In genomic region chr11:75450826-75451783, GRCh38 we compare ENCODE assay signal across 8 cellular contexts. TPM values are rescaled to one million over a fixed set of nuclear protein-coding genes. Genes with fewer than 3 reads are reported as not detected.
DNase-seq lines count a peak whose midpoint lies in the region; ATAC-seq and TF ChIP-seq lines count a peak whose summit lies in the region.

No MANE protein-coding gene starts in this region.

- no peak overlapping the region for H4K91ac ChIP-seq in neuronal stem cell (ENCODE audit: low read depth, low read length, poor library complexity)

- DNase-seq in NCI-H2171 treated with DMSO at 0.1 percent for 48 hours (lab: John Stamatoyannopoulos, UW) (peak; percentile 79), astrocyte of the spinal cord (ENCODE audit: low read depth, low spot score) (no peak), neuronal stem cell (ENCODE audit: low spot score) (no peak), NCI-H146 treated with DMSO at 0.1 percent for 48 hours (lab: John Stamatoyannopoulos, UW; ENCODE audit: unreplicated experiment) (no peak), foreskin melanocyte (no peak), SW480 (ENCODE audit: low spot score) (no peak)

- H3K9ac ChIP-seq in neuronal stem cell (ENCODE audit: low read depth, low read length, poor library complexity): no peak overlapping the region

- H3K4me2 ChIP-seq in DOHH2 (ENCODE audit: low read length) (no peak overlapping the region), neuronal stem cell (ENCODE audit: insufficient read depth, low read length, poor library complexity, severe bottlenecking) (no peak overlapping the region)

- H3K23ac ChIP-seq in neuronal stem cell (ENCODE audit: low read depth, low read length, poor library complexity): no peak overlapping the region

- H3K27me3 ChIP-seq in DOHH2 (ENCODE audit: control insufficient read depth, low read length) (no peaks in the 10 kb centered on the region), neuronal stem cell (ENCODE audit: control insufficient read depth in 3 of 3, insufficient read depth in 3 of 3, low read depth in 1 of 3, low read length in 3 of 3) (peaks cover 0 to 48% (median 0%) of the 10 kb centered on the region in 3 experiments)

- H2BK15ac ChIP-seq in neuronal stem cell (ENCODE audit: low read length): no peak overlapping the region

- H3K9me3 ChIP-seq in DOHH2 (ENCODE audit: control insufficient read depth, insufficient read depth, low read length) (no peaks in the 10 kb centered on the region), neuronal stem cell (replicated peaks in 1 of 2; ENCODE audit: control insufficient read depth in 2 of 2, insufficient read depth in 1 of 2, low read depth in 1 of 2, low read length in 2 of 2) (no peaks in the 10 kb centered on the region)

- no peaks in the 10 kb centered on the region for H3F3A ChIP-seq in DOHH2 (ENCODE audit: control insufficient read depth, insufficient read depth)

- H2AK5ac ChIP-seq in neuronal stem cell (ENCODE audit: low read depth, low read length): peak overlapping the region; percentile 93

- H3K4me3 ChIP-seq in DOHH2 (ENCODE audit: low read length): no peak overlapping the region
- H3K4me3 ChIP-seq in astrocyte of the spinal cord (ENCODE audit: low read depth, low read length): no peak overlapping the region
- H3K4me3 ChIP-seq in neuronal stem cell (ENCODE audit: low read length in 2 of 2): no peak overlapping the region

- H3K4me1 ChIP-seq in DOHH2 (ENCODE audit: control insufficient read depth, low read length): no peaks in the 10 kb centered on the region
- H3K4me1 ChIP-seq in neuronal stem cell (ENCODE audit: control insufficient read depth in 2 of 2, insufficient read depth in 1 of 2, low read depth in 1 of 2, low read length in 2 of 2): peaks cover 0 to 10% of the 10 kb centered on the region in 2 donors

- H3K4ac ChIP-seq in neuronal stem cell (ENCODE audit: low read length): no peak overlapping the region

- in situ Hi-C loops in astrocyte of the spinal cord (cut with HindIII; ENCODE audit: low sequenced_read_pairs): no loop called here

- no CpG with 5 or more reads among the region's 46 CpGs for WGBS in neuronal stem cell (ENCODE audit: extremely low coverage in 2 of 2, insufficient read length in 2 of 2, insufficient replicate concordance in 1 of 2), 2 donors

- H3K27ac ChIP-seq in DOHH2 (ENCODE audit: low read depth, low read length) (no peak overlapping the region), neuronal stem cell (replicated peaks; ENCODE audit: low read length) (no peak overlapping the region)

- H4K8ac ChIP-seq in neuronal stem cell (ENCODE audit: low read depth, low read length): no peak overlapping the region

- peak overlapping the region; percentile 58 for H3K18ac ChIP-seq in neuronal stem cell (ENCODE audit: low read length)

- peak overlapping the region; percentile 66 for H2BK120ac ChIP-seq in neuronal stem cell (ENCODE audit: low read depth, low read length)

- no peaks in the 10 kb centered on the region for H4K20me1 ChIP-seq in DOHH2 (ENCODE audit: control insufficient read depth, insufficient read depth, low read depth, low read length)

- ATAC-seq in HG02588 (IDR thresholded peaks at IDR 0.05; ENCODE audit: unreplicated experiment): no peak

- H2AFZ ChIP-seq in neuronal stem cell (ENCODE audit: low read length): no peak overlapping the region

- H3K14ac ChIP-seq in neuronal stem cell (ENCODE audit: low read length): no peak overlapping the region

- H2BK5ac ChIP-seq in neuronal stem cell (ENCODE audit: low read length): no peak overlapping the region

- H3K79me1 ChIP-seq in neuronal stem cell (ENCODE audit: low read depth, low read length): peaks cover 2% of the 10 kb centered on the region

- peak; percentile 95 for TF ChIP-seq CTCF in DOHH2 (IDR thresholded peaks at IDR 0.05; ENCODE audit: low read depth, low read length, poor library complexity, severe bottlenecking)
- peak; percentile 67 for TF ChIP-seq CTCF in astrocyte of the spinal cord (IDR thresholded peaks at IDR 0.05; ENCODE audit: low read depth, low read length)

- no peaks in the 10 kb centered on the region for H3K36me3 ChIP-seq in DOHH2 (ENCODE audit: control insufficient read depth, low read length)
- no peaks in the 10 kb centered on the region for H3K36me3 ChIP-seq in neuronal stem cell (replicated peaks in 1 of 2; ENCODE audit: control insufficient read depth in 2 of 2, insufficient read depth in 2 of 2, low read length in 2 of 2)

- H2BK12ac ChIP-seq in neuronal stem cell (ENCODE audit: low read length): no peak overlapping the region

- no peaks in the 10 kb centered on the region for H3K79me2 ChIP-seq in DOHH2 (ENCODE audit: control insufficient read depth, low read length)

- H3K9me2 ChIP-seq in DOHH2 (replicated peaks; ENCODE audit: control insufficient read depth, low read length): no peaks in the 10 kb centered on the region

RNA-seq across cellular contexts. Expression of gene KLHL35, which starts 18.1 kb away (rescaled TPM):
- polyA plus RNA-seq in neuronal stem cell (2013, experiment 1 of 2): 1.2 TPM
- 1.5 TPM for polyA plus RNA-seq in neuronal stem cell (2013, experiment 2 of 2)

RNA-seq across cellular contexts. Expression of gene RPS3, which starts 51.8 kb away (rescaled TPM):
- 5,741 TPM for polyA plus RNA-seq in neuronal stem cell (2013, experiment 1 of 2)
- 5,744 TPM for polyA plus RNA-seq in neuronal stem cell (2013, experiment 2 of 2)
